Comparison of ENCODE assay signal across 2 cellular contexts in the genomic region with DNA sequence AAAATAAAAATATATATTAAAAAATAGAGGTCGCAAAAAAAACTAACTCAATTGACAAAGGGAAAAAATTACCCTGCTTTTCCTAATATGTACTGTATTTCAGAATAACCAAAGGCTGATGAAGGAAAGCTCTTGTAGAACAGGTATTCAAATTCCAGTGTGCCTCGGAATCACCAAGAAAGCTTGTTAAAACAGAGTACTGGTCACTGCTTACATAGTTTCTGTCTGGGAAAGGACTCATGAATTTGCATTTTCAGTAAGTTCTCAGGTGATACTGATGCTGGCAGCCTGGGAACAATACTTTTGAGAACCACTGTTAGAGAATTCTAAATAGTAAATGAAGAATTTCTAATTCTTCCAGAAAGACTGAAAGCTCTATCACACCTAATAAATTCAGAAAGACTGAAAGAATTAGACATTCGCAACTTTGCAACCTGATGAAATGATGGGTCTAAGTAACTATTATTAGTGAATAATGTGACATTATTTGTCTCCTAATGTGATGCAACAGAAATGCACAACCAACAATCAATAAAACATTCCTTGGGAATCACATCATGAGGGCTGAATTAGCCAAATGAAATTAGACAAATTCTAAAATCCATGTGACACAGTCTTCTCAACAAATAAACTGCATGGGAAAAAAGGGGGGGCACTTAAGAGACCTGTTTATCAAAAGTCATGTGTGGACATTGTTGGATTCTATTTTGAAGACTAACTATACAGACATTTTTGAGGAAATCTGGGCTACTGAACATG.
TF ChIP-seq lines count a peak whose summit lies in the region.

No MANE protein-coding gene starts in this region.

TF ChIP-seq in SK-N-SH treated with all-trans-retinoic acid at 6 μM for 48 hours, 23 proteins besides CTCF, POLR2A, EP300 and RAD21 (continued from another document):
- no peak for TF ChIP-seq PATZ1 (CRISPR knock-in tag; IDR thresholded peaks at IDR 0.05; ENCODE audit: borderline replicate concordance)
- TF ChIP-seq CREB5 (CRISPR knock-in tag; IDR thresholded peaks at IDR 0.05; ENCODE audit: low read depth): peak; percentile 64; the same call in 1 of the 2 replicates
- no peak for TF ChIP-seq ZNF8 (CRISPR knock-in tag; IDR thresholded peaks at IDR 0.05)
- TF ChIP-seq ISL1 (CRISPR knock-in tag; IDR thresholded peaks at IDR 0.05): peak; percentile 55

TF ChIP-seq in SK-N-SH, 30 proteins besides CTCF, POLR2A, EP300 and RAD21 (continued from another document):
- TF ChIP-seq, protein P1, sequence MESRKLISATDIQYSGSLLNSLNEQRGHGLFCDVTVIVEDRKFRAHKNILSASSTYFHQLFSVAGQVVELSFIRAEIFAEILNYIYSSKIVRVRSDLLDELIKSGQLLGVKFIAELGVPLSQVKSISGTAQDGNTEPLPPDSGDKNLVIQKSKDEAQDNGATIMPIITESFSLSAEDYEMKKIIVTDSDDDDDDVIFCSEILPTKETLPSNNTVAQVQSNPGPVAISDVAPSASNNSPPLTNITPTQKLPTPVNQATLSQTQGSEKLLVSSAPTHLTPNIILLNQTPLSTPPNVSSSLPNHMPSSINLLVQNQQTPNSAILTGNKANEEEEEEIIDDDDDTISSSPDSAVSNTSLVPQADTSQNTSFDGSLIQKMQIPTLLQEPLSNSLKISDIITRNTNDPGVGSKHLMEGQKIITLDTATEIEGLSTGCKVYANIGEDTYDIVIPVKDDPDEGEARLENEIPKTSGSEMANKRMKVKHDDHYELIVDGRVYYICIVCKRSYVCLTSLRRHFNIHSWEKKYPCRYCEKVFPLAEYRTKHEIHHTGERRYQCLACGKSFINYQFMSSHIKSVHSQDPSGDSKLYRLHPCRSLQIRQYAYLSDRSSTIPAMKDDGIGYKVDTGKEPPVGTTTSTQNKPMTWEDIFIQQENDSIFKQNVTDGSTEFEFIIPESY (IDR thresholded peaks at IDR 0.05; ENCODE audit: borderline replicate concordance, low read depth): no peak
